In the genomic region with DNA sequence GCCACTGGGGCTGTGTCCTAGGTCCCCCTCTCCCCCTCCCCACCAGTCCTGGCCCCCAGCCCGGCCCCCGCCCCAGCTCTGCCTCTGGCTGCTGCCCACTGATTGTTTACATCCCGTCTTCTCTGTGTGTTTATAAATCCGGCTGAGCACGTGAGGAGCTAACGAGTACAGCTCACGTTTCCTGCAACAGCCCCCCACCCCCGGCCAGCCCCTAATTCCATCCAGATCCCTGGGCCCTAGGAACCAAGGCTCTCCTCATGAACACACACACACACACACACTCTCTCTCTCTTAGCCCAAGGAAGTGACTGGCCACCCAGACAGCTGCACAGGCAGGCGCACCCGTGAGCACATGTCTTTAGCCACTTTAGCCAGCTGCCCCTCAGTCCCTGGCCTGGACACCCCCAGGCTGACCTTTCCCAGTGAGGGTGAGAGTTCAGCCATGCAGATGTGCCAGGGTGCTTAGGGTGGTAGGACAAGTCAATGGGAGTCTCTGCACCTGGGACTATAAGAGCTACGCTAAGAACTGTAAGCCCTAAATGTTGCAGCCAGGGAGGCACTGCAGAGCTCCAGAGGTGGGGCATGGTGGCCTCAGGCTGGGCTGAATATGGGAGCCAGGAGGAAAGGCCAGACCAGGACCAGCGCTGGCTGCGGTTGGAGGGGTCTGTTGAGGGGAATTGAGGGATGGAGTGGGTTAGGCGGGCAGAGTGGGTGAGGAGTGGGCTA, we compare ENCODE assay signal across 10 cellular contexts. TPM values are rescaled to one million over a fixed set of nuclear protein-coding genes. Genes with fewer than 3 reads are reported as not detected.
A peak's percentile ranks its signal among the peaks of the same experiment; 100 is the strongest.
DNase-seq lines count a peak whose midpoint lies in the region; ATAC-seq and TF ChIP-seq lines count a peak whose summit lies in the region.
"Had no signal": no experiment of that assay in that cellular context is flagged by ENCODE, and none has a peak within 500 bp of the region (broad histone marks: within the 10 kb centered on the region; RNA-seq: fewer than 3 reads in every experiment).

No MANE protein-coding gene starts in this region.

- intact Hi-C loops in Calu3 (cut with micrococcal nuclease; ENCODE audit: unreplicated experiment), result no loop called here

- DNase-seq in Calu3 (no peak), fibroblast of pulmonary artery (ENCODE audit: low read depth) (peak; percentile 55), skeletal muscle cell (ENCODE audit: low read depth) (no peak), activated gamma-delta T cell treated with Interleukin-2 at 50 U/mL for 16 hours (no peak)
- DNase-seq in stimulated activated CD4-positive, alpha-beta T cell treated with anti-CD3 and anti-CD28 coated beads, Interleukin-4, amount 100 ng/mL, for 4 hours, result no peak
- DNase-seq: KG1, SIG-M5 had no signal

- ATAC-seq in GM21528 (IDR thresholded peaks at IDR 0.05; ENCODE audit: low FRiP score, unreplicated experiment), result no peak
- no peak for ATAC-seq in HG02938 (IDR thresholded peaks at IDR 0.05; ENCODE audit: unreplicated experiment)

- H3K4me3 ChIP-seq in fibroblast of pulmonary artery (replicated peaks; ENCODE audit: low read depth, low read length) (peak overlapping the region; percentile 64), skeletal muscle cell (ENCODE audit: low read depth, low read length) (peak overlapping the region; percentile 67)

- BruUV-seq in Calu3 (replicated peaks; lab: Mats Ljungman, UMichigan), result no TSS peak

- CTCF ChIA-PET in Calu3 (lab: Charles Lee), result interaction anchor here (0.6 to 3.0 kb wide), 10 partner anchors 8 to 575 kb away, joined by 3 to 13 read pairs (median 4); a partner anchor contains a TSS

- no peaks in the 10 kb centered on the region for H3K27me3 Mint-ChIP-seq in Calu3 (ENCODE audit: unreplicated experiment)

- H3K36me3 Mint-ChIP-seq in Calu3 (ENCODE audit: insufficient read depth, unreplicated experiment), result peaks cover 50% of the 10 kb centered on the region

- H3K4me1 Mint-ChIP-seq in Calu3 (ENCODE audit: low read depth, unreplicated experiment), result peaks cover 30% of the 10 kb centered on the region

- H3K4me3 Mint-ChIP-seq in Calu3 (ENCODE audit: low read depth, unreplicated experiment), result peak overlapping the region; percentile 71

- TF ChIP-seq CTCF in Calu3 (IDR thresholded peaks at IDR 0.05; ENCODE audit: unreplicated experiment), result no peak
- no peak for TF ChIP-seq CTCF in fibroblast of pulmonary artery (IDR thresholded peaks at IDR 0.05; ENCODE audit: low read length, missing control alignments)

- no peaks in the 10 kb centered on the region for H3K9me3 Mint-ChIP-seq in Calu3 (ENCODE audit: low read depth, unreplicated experiment)

- no peak overlapping the region for H3K27ac Mint-ChIP-seq in Calu3 (ENCODE audit: unreplicated experiment)

TF ChIP-seq in PFSK-1, 5 proteins besides CTCF, POLR2A, EP300 and RAD21:
- peak; percentile 93 for TF ChIP-seq FOXP2 (optimal IDR thresholded peaks at IDR 0.05; ENCODE audit: borderline replicate concordance, extremely low read depth, extremely low read length, insufficient read depth)
- TF ChIP-seq POLR2AphosphoS5 (IDR thresholded peaks at IDR 0.05; ENCODE audit: low read depth, low read length), result no peak

RNA-seq across cellular contexts. Expression of a gene that starts 2.9 kb away (rescaled TPM):
- 7.1 and 7.5 TPM in 2 replicates for total RNA-seq in Calu3 (2022)
- polyA plus RNA-seq in PFSK-1 (2012; ENCODE audit: insufficient read length, low read depth), result 1.7 TPM

RNA-seq across cellular contexts. Expression of a gene that starts 17.2 kb away (rescaled TPM):
- 95.1 and 119 TPM in 2 replicates for total RNA-seq in Calu3 (2022)
- 42.7 TPM for polyA plus RNA-seq in PFSK-1 (2012; ENCODE audit: insufficient read length, low read depth)

RNA-seq across cellular contexts. Expression of a gene that starts 21.3 kb away (rescaled TPM):
- 26.9 and 38.6 TPM in 2 replicates for total RNA-seq in Calu3 (2022)
- polyA plus RNA-seq in PFSK-1 (2012; ENCODE audit: insufficient read length, low read depth), result 38.8 TPM

RNA-seq across cellular contexts. Expression of a gene that starts 31.1 kb away (rescaled TPM):
- 179 and 180 TPM in 2 replicates for total RNA-seq in Calu3 (2022)
- 264 TPM for polyA plus RNA-seq in PFSK-1 (2012; ENCODE audit: insufficient read length, low read depth)

RNA-seq across cellular contexts. Expression of a gene that starts 33.4 kb away (rescaled TPM):
- not detected in 2 replicates for total RNA-seq in Calu3 (2022)
- polyA plus RNA-seq in PFSK-1 (2012; ENCODE audit: insufficient read length, low read depth), result 3.7 TPM
